8 cellular contexts compared by ENCODE assay signal in the genomic region with DNA sequence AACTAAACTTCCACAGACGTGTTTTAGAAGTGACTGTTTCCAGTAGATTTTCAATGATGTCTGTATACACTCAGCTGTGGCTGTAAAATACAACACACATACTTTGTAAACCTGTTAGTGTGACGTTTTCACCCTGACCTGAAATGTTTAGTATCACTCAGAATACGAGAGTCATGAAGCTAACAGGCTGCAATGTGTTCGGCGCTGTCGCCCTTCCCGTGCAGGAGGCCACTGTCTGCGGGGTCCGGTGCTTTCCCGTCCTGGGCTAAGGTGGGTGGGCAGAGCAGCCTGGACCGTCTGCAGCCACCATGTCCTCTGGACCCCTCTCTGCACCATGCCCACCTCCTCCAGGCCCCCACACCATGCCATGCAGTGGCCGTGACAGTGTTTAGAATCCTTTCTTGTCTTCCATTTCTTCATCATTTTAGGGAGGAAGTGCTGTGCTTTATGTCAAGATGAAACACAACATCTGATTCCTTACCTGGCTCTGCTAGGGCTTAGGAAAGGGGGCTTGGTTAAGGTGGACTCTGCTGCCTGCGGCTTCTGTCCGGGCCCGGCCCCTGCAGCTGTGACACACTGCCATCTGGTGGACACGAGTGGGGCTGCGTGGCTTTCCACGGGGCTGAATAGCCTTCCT. TPM values are rescaled to one million over a fixed set of nuclear protein-coding genes. Genes with fewer than 3 reads are reported as not detected.
DNase-seq lines count a peak whose midpoint lies in the region; ATAC-seq and TF ChIP-seq lines count a peak whose summit lies in the region.

No MANE protein-coding gene starts in this region.

- H3K4me3 ChIP-seq in fibroblast of the aortic adventitia (ENCODE audit: low read depth, low read length): no peak overlapping the region

- DNase-seq in EL: peak; percentile 58
- peak; percentile 61 for DNase-seq in RPMI8226
- DNase-seq in activated T-helper 9 cell treated with anti-CD3 and anti-CD28 coated beads, Interleukin-2, amount 50 U/mL, for 16 hours (ENCODE audit: low read depth): peak; percentile 69
- peak; percentile 66 for DNase-seq in fibroblast of the aortic adventitia (ENCODE audit: low read depth)
- peak; percentile 88 for DNase-seq in omental fat pad (ENCODE audit: low spot score)
- DNase-seq in superior temporal gyrus (ENCODE audit: extremely low spot score): peak; percentile 91

- peak; percentile 51 for ATAC-seq in HG03175 (IDR thresholded peaks at IDR 0.05; ENCODE audit: unreplicated experiment)
- ATAC-seq in omental fat pad (ENCODE audit: low FRiP score): peak; percentile 72
- no peak for ATAC-seq in HG02973 (IDR thresholded peaks at IDR 0.05; ENCODE audit: unreplicated experiment)

- peak; percentile 98 for TF ChIP-seq CTCF in fibroblast of the aortic adventitia (IDR thresholded peaks at IDR 0.05; ENCODE audit: insufficient read depth, low read length)
- peak in 2 of 3 donors; percentile 65 to 95 for TF ChIP-seq CTCF in omental fat pad (IDR thresholded peaks at IDR 0.05)

RNA-seq across cellular contexts. Expression of a gene that starts 53.8 kb away (rescaled TPM):
- total RNA-seq in fibroblast of the aortic adventitia (ENCODE audit: low replicate concordance) (0.27 and 0.65 TPM in 2 replicates), omental fat pad (1 to 10 TPM; 1.1 to 2.6 (median 1.5) TPM)
